Comparison of ENCODE assay signal across 9 cellular contexts in the genomic region with DNA sequence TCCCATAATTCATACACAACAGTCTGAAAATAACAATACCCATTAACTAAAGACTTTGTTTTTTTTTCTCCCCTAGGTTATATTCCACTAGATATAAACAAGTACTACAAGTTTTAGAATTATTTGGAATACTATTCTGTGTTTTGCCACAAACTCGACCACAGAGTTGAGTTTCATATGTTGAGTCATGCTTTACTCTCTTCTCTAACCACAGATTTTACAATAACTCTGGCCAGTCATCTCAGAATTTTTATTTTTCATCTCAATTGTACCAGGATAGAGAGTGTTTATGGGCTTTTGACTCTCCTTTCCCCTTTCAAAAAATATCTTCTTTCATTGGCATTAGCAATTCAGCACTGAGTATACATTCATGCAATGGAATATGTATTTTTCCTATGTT.
DNase-seq lines count a peak whose midpoint lies in the region; ATAC-seq and TF ChIP-seq lines count a peak whose summit lies in the region.
"Had no signal": no experiment of that assay in that cellular context is flagged by ENCODE, and none has a peak within 500 bp of the region (broad histone marks: within the 10 kb centered on the region; RNA-seq: fewer than 3 reads in every experiment).

No MANE protein-coding gene starts in this region.

- H3K36me3 Mint-ChIP-seq in MCF 10A (ENCODE audit: insufficient read depth, unreplicated experiment) (no peaks in the 10 kb centered on the region), Calu3 (ENCODE audit: insufficient read depth, unreplicated experiment) (no peaks in the 10 kb centered on the region)
- no peaks in the 10 kb centered on the region for H3K36me3 Mint-ChIP-seq in activated naive CD8-positive, alpha-beta T cell treated with anti-CD3 and anti-CD28 coated beads for 36 hours

- H3K27ac ChIP-seq in breast epithelium (no peak overlapping the region), adrenal gland (no peak overlapping the region)

- no peak overlapping the region for H3K4me3 ChIP-seq in breast epithelium
- no peak overlapping the region for H3K4me3 ChIP-seq in adrenal gland

- intact Hi-C loops in MCF 10A (cut with micrococcal nuclease): no loop called here
- intact Hi-C loops in breast epithelium (cut with DNase I; ENCODE audit: low total_unique reads): no loop called here
- intact Hi-C loops in adrenal gland (cut with DNase I): no loop called here
- intact Hi-C loops in Calu3 (cut with micrococcal nuclease; ENCODE audit: unreplicated experiment): loop anchor here (5.0 kb wide), 3 partner anchors 123 to 283 kb away; no protein-coding TSS in a partner anchor

- H3K27ac Mint-ChIP-seq in MCF 10A (ENCODE audit: low read depth, unreplicated experiment) (peak overlapping the region; percentile 6), Calu3 (ENCODE audit: unreplicated experiment) (no peak overlapping the region)
- no peak overlapping the region for H3K27ac Mint-ChIP-seq in activated naive CD8-positive, alpha-beta T cell treated with anti-CD3 and anti-CD28 coated beads for 36 hours

- H3K4me3 Mint-ChIP-seq in MCF 10A (ENCODE audit: unreplicated experiment): no peak overlapping the region
- H3K4me3 Mint-ChIP-seq in activated naive CD8-positive, alpha-beta T cell treated with anti-CD3 and anti-CD28 coated beads for 36 hours: no peak overlapping the region
- no peak overlapping the region for H3K4me3 Mint-ChIP-seq in Calu3 (ENCODE audit: low read depth, unreplicated experiment)

- 33 to 53% (median 41%) methylated on average over 1 of the region's 1 CpG for WGBS in adrenal gland, 4 donors

- no peaks in the 10 kb centered on the region for H3K36me3 ChIP-seq in breast epithelium
- no peaks in the 10 kb centered on the region for H3K36me3 ChIP-seq in adrenal gland (replicated peaks in 1 of 2)

- DNase-seq in MCF 10A (ENCODE audit: unreplicated experiment) (peak; percentile 59), breast epithelium (ENCODE audit: low spot score in 2 of 2) (no peak), SW480 (ENCODE audit: low spot score) (peak; percentile 8), germinal center (ENCODE audit: low spot score) (no peak), adrenal gland (no peak), Calu3 (no peak)
- DNase-seq in activated naive CD8-positive, alpha-beta T cell treated with anti-CD3 and anti-CD28 coated beads for 36 hours: no peak
- DNase-seq: NCI-H774 had no signal

- H3K27me3 Mint-ChIP-seq in MCF 10A (ENCODE audit: insufficient read depth, unreplicated experiment): no peaks in the 10 kb centered on the region
- peaks cover 9% of the 10 kb centered on the region for H3K27me3 Mint-ChIP-seq in activated naive CD8-positive, alpha-beta T cell treated with anti-CD3 and anti-CD28 coated beads for 36 hours
- no peaks in the 10 kb centered on the region for H3K27me3 Mint-ChIP-seq in Calu3 (ENCODE audit: unreplicated experiment)

- H3K4me1 Mint-ChIP-seq in MCF 10A (ENCODE audit: insufficient read depth, unreplicated experiment): peaks cover 16% of the 10 kb centered on the region
- H3K4me1 Mint-ChIP-seq in activated naive CD8-positive, alpha-beta T cell treated with anti-CD3 and anti-CD28 coated beads for 36 hours: no peaks in the 10 kb centered on the region
- H3K4me1 Mint-ChIP-seq in Calu3 (ENCODE audit: low read depth, unreplicated experiment): peaks cover 17% of the 10 kb centered on the region

- no peaks in the 10 kb centered on the region for H3K9me3 Mint-ChIP-seq in MCF 10A (ENCODE audit: unreplicated experiment)
- H3K9me3 Mint-ChIP-seq in activated naive CD8-positive, alpha-beta T cell treated with anti-CD3 and anti-CD28 coated beads for 36 hours: no peaks in the 10 kb centered on the region
- no peaks in the 10 kb centered on the region for H3K9me3 Mint-ChIP-seq in Calu3 (ENCODE audit: low read depth, unreplicated experiment)

- ATAC-seq in HG03025 (IDR thresholded peaks at IDR 0.05; ENCODE audit: low FRiP score, unreplicated experiment): peak; percentile 77

- BruUV-seq in MCF 10A (replicated peaks; lab: Mats Ljungman, UMichigan) (no TSS peak), Calu3 (replicated peaks; lab: Mats Ljungman, UMichigan) (no TSS peak)

- CTCF ChIA-PET in MCF 10A (lab: Yijun Ruan, JAX) (no interaction called here), Calu3 (lab: Charles Lee) (no interaction called here)

- no peaks in the 10 kb centered on the region for H3K4me1 ChIP-seq in breast epithelium
- no peaks in the 10 kb centered on the region for H3K4me1 ChIP-seq in adrenal gland (replicated peaks in 1 of 2)

- H3K9me3 ChIP-seq in breast epithelium (no peaks in the 10 kb centered on the region), adrenal gland (replicated peaks in 1 of 3) (no peaks in the 10 kb centered on the region)

- TF ChIP-seq CTCF in MCF 10A (IDR thresholded peaks at IDR 0.05; ENCODE audit: unreplicated experiment): no peak
- TF ChIP-seq CTCF in breast epithelium (IDR thresholded peaks at IDR 0.05): no peak
- TF ChIP-seq CTCF in adrenal gland (IDR thresholded peaks at IDR 0.05): no peak
- TF ChIP-seq CTCF in Calu3 (IDR thresholded peaks at IDR 0.05; ENCODE audit: unreplicated experiment): no peak

- H3K27me3 ChIP-seq in breast epithelium: no peaks in the 10 kb centered on the region
- no peaks in the 10 kb centered on the region for H3K27me3 ChIP-seq in adrenal gland

- no peak for TF ChIP-seq POLR2A in breast epithelium (IDR thresholded peaks at IDR 0.05)
- no peak for TF ChIP-seq POLR2A in adrenal gland (IDR thresholded peaks at IDR 0.05)

- POLR2A ChIA-PET in MCF 10A (lab: Yijun Ruan, JAX): no interaction called here

Comparison
In these comparisons a context has a peak if more than half of its experiments do, and no peak if none do; other contexts are left out.
1. DNase-seq: peak in MCF 10A (single experiment) and SW480 (single experiment); none in breast epithelium (0 of 2), germinal center (single experiment), activated naive CD8-positive, alpha-beta T cell treated with anti-CD3 and anti-CD28 coated beads for 36 hours (single experiment), adrenal gland (0 of 7) and Calu3 (single experiment).